In the genomic region with DNA sequence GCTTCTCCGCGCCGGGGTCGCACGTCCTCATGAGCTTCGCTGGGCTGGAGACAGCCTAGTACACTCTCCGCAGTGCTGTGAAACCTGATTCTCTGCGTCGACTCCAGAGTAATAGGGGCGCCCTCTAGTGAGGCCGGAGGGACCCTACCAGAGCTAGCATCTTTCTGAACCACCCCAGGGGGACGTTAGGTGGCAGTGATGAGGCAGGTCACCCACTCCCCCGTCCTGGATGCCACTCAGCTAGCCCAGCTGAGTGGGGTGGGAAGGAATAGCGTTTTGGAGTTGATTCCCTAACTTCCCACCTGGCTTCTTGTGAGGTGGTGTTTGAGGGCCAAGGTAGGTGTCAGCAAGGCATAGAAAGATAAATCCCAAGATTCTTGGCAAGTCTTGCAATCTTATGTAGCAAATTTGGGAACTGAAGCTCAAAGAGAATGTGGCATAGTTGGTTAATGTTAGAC, we compare ENCODE assay signal across 1 cellular context.
A peak's percentile ranks its signal among the peaks of the same experiment; 100 is the strongest.
TF ChIP-seq lines count a peak whose summit lies in the region.

No MANE protein-coding gene starts in this region.

TF ChIP-seq in HepG2, 621 proteins besides CTCF, POLR2A, EP300 and RAD21 (continued from another document and continues in another):
- TF ChIP-seq, protein P1, sequence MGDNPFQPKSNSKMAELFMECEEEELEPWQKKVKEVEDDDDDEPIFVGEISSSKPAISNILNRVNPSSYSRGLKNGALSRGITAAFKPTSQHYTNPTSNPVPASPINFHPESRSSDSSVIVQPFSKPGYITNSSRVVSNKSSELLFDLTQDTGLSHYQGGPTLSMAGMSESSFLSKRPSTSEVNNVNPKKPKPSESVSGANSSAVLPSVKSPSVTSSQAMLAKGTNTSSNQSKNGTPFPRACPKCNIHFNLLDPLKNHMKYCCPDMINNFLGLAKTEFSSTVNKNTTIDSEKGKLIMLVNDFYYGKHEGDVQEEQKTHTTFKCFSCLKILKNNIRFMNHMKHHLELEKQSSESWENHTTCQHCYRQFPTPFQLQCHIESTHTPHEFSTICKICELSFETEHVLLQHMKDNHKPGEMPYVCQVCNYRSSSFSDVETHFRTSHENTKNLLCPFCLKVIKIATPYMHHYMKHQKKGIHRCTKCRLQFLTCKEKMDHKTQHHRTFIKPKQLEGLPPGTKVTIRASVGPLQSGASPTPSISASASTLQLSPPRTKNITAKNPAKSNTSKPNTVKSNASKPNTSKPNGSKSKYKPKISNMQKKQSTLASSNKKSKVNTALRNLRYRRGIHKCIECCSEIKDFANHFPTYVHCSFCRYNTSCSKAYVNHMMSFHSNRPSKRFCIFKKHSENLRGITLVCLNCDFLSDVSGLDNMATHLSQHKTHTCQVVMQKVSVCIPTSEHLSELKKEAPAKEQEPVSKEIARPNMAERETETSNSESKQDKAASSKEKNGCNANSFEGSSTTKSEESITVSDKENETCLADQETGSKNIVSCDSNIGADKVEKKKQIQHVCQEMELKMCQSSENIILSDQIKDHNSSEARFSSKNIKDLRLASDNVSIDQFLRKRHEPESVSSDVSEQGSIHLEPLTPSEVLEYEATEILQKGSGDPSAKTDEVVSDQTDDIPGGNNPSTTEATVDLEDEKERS (CRISPR knock-in tag; IDR thresholded peaks at IDR 0.05): 0 out of 2 replicates have a peak, but pooled peaks have one; percentile 36
- TF ChIP-seq ZNF441 (CRISPR knock-in tag; IDR thresholded peaks at IDR 0.05; ENCODE audit: borderline replicate concordance): peak; percentile 53; the same call in 1 of the 2 replicates
- no peak for TF ChIP-seq ZNF17 (CRISPR knock-in tag; IDR thresholded peaks at IDR 0.05)
- TF ChIP-seq, protein P2, sequence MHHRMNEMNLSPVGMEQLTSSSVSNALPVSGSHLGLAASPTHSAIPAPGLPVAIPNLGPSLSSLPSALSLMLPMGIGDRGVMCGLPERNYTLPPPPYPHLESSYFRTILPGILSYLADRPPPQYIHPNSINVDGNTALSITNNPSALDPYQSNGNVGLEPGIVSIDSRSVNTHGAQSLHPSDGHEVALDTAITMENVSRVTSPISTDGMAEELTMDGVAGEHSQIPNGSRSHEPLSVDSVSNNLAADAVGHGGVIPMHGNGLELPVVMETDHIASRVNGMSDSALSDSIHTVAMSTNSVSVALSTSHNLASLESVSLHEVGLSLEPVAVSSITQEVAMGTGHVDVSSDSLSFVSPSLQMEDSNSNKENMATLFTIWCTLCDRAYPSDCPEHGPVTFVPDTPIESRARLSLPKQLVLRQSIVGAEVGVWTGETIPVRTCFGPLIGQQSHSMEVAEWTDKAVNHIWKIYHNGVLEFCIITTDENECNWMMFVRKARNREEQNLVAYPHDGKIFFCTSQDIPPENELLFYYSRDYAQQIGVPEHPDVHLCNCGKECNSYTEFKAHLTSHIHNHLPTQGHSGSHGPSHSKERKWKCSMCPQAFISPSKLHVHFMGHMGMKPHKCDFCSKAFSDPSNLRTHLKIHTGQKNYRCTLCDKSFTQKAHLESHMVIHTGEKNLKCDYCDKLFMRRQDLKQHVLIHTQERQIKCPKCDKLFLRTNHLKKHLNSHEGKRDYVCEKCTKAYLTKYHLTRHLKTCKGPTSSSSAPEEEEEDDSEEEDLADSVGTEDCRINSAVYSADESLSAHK (CRISPR knock-in tag; IDR thresholded peaks at IDR 0.05; ENCODE audit: borderline replicate concordance): no peak
- TF ChIP-seq GABPA (IDR thresholded peaks at IDR 0.05; ENCODE audit: low read depth, low read length): no peak
- no peak for TF ChIP-seq GABPA (CRISPR knock-in tag; IDR thresholded peaks at IDR 0.05; ENCODE audit: low read depth)
- no peak for TF ChIP-seq ZSCAN21 (CRISPR knock-in tag; IDR thresholded peaks at IDR 0.05; ENCODE audit: borderline replicate concordance)
- no peak for TF ChIP-seq ZNF703 (CRISPR knock-in tag; IDR thresholded peaks at IDR 0.05; ENCODE audit: borderline replicate concordance)
- no peak for TF ChIP-seq ZNF143 (CRISPR knock-in tag; IDR thresholded peaks at IDR 0.05)
- TF ChIP-seq GATAD1 (CRISPR knock-in tag; IDR thresholded peaks at IDR 0.05): peak; percentile 48; the same call in 1 of the 2 replicates
- TF ChIP-seq KDM5A (IDR thresholded peaks at IDR 0.05; ENCODE audit: borderline replicate concordance, low read length): no peak
- TF ChIP-seq, protein P3, sequence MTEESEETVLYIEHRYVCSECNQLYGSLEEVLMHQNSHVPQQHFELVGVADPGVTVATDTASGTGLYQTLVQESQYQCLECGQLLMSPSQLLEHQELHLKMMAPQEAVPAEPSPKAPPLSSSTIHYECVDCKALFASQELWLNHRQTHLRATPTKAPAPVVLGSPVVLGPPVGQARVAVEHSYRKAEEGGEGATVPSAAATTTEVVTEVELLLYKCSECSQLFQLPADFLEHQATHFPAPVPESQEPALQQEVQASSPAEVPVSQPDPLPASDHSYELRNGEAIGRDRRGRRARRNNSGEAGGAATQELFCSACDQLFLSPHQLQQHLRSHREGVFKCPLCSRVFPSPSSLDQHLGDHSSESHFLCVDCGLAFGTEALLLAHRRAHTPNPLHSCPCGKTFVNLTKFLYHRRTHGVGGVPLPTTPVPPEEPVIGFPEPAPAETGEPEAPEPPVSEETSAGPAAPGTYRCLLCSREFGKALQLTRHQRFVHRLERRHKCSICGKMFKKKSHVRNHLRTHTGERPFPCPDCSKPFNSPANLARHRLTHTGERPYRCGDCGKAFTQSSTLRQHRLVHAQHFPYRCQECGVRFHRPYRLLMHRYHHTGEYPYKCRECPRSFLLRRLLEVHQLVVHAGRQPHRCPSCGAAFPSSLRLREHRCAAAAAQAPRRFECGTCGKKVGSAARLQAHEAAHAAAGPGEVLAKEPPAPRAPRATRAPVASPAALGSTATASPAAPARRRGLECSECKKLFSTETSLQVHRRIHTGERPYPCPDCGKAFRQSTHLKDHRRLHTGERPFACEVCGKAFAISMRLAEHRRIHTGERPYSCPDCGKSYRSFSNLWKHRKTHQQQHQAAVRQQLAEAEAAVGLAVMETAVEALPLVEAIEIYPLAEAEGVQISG (CRISPR knock-in tag; IDR thresholded peaks at IDR 0.05): peak; percentile 52; the same call in 1 of the 2 replicates
- TF ChIP-seq ZNF234 (CRISPR knock-in tag; conservative IDR thresholded peaks at IDR 0.05): no peak
- no peak for TF ChIP-seq ZFP36L2 (CRISPR knock-in tag; IDR thresholded peaks at IDR 0.05)
- no peak for TF ChIP-seq ZNF75D (CRISPR knock-in tag; IDR thresholded peaks at IDR 0.05; ENCODE audit: borderline replicate concordance)
- no peak for TF ChIP-seq ZFP90 (CRISPR knock-in tag; IDR thresholded peaks at IDR 0.05; ENCODE audit: borderline replicate concordance)
- TF ChIP-seq KDM2A (CRISPR knock-in tag; IDR thresholded peaks at IDR 0.05; ENCODE audit: borderline replicate concordance, low read depth): peak; percentile 68; the same call in 1 of the 2 replicates
- TF ChIP-seq FOXA3 (CRISPR knock-in tag; IDR thresholded peaks at IDR 0.05): 0 out of 2 replicates have a peak, but pooled peaks have one; percentile 28
- TF ChIP-seq MYNN (CRISPR knock-in tag; IDR thresholded peaks at IDR 0.05; ENCODE audit: low read depth): no peak
- TF ChIP-seq ZFP82 (CRISPR knock-in tag; IDR thresholded peaks at IDR 0.05; ENCODE audit: borderline replicate concordance): no peak
- TF ChIP-seq SKI (IDR thresholded peaks at IDR 0.05; ENCODE audit: partially characterized antibody): no peak
- TF ChIP-seq NRL (CRISPR knock-in tag; IDR thresholded peaks at IDR 0.05; ENCODE audit: borderline replicate concordance): peak; percentile 40; the same call in 1 of the 2 replicates
- no peak; the same call in 1 of the 2 replicates for TF ChIP-seq MEIS2 (CRISPR knock-in tag; IDR thresholded peaks at IDR 0.05)
- no peak; the same call in 1 of the 2 replicates for TF ChIP-seq ETV5 (CRISPR knock-in tag; IDR thresholded peaks at IDR 0.05; ENCODE audit: borderline replicate concordance)
- peak; percentile 45; the same call in 1 of the 2 replicates for TF ChIP-seq HOXA3 (CRISPR knock-in tag; IDR thresholded peaks at IDR 0.05)
- TF ChIP-seq, protein P4, sequence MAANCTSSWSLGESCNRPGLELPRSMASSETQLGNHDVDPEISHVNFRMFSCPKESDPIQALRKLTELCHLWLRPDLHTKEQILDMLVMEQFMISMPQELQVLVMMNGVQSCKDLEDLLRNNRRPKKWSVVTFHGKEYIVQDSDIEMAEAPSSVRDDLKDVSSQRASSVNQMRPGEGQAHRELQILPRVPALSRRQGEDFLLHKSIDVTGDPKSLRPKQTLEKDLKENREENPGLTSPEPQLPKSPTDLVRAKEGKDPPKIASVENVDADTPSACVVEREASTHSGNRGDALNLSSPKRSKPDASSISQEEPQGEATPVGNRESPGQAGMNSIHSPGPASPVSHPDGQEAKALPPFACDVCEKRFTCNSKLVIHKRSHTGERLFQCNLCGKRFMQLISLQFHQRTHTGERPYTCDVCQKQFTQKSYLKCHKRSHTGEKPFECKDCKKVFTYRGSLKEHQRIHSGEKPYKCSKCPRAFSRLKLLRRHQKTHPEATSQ (CRISPR knock-in tag; IDR thresholded peaks at IDR 0.05; ENCODE audit: borderline replicate concordance): no peak
- TF ChIP-seq MTA1 (CRISPR knock-in tag; IDR thresholded peaks at IDR 0.05; ENCODE audit: borderline replicate concordance): no peak
- TF ChIP-seq TEAD3 (CRISPR knock-in tag; optimal IDR thresholded peaks at IDR 0.05; ENCODE audit: borderline replicate concordance): peak; percentile 58
- TF ChIP-seq, protein P5, sequence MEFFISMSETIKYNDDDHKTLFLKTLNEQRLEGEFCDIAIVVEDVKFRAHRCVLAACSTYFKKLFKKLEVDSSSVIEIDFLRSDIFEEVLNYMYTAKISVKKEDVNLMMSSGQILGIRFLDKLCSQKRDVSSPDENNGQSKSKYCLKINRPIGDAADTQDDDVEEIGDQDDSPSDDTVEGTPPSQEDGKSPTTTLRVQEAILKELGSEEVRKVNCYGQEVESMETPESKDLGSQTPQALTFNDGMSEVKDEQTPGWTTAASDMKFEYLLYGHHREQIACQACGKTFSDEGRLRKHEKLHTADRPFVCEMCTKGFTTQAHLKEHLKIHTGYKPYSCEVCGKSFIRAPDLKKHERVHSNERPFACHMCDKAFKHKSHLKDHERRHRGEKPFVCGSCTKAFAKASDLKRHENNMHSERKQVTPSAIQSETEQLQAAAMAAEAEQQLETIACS (CRISPR knock-in tag; IDR thresholded peaks at IDR 0.05): no peak
- peak in 1 of 2 experiments; percentile 77; a peak in 2 of 4 replicates for TF ChIP-seq KLF16 (CRISPR knock-in tag; IDR thresholded peaks at IDR 0.05)
- peak; percentile 60 for TF ChIP-seq FOSL2 (CRISPR knock-in tag; IDR thresholded peaks at IDR 0.05)
- peak; percentile 71; the same call in 1 of the 2 replicates for TF ChIP-seq ZNF792 (CRISPR knock-in tag; IDR thresholded peaks at IDR 0.05)
- TF ChIP-seq HDAC6 (IDR thresholded peaks at IDR 0.05; ENCODE audit: low read depth, low read length): no peak
- TF ChIP-seq IKZF4 (CRISPR knock-in tag; IDR thresholded peaks at IDR 0.05; ENCODE audit: borderline replicate concordance, low read depth, not compliant biosample characterization): no peak
- no peak for TF ChIP-seq MTF2 (CRISPR knock-in tag; IDR thresholded peaks at IDR 0.05; ENCODE audit: borderline replicate concordance)
- peak; percentile 70; the same call in 1 of the 2 replicates for TF ChIP-seq SPEN (CRISPR knock-in tag; IDR thresholded peaks at IDR 0.05; ENCODE audit: low read depth)
- TF ChIP-seq ARHGAP35 (CRISPR knock-in tag; IDR thresholded peaks at IDR 0.05; ENCODE audit: borderline replicate concordance): 0 out of 2 replicates have a peak, but pooled peaks have one; percentile 56
- no peak for TF ChIP-seq MIER2 (CRISPR knock-in tag; IDR thresholded peaks at IDR 0.05)
- no peak for TF ChIP-seq CCAR2 (optimal IDR thresholded peaks at IDR 0.05; ENCODE audit: low read depth, low read length)
- peak; percentile 32; the same call in 1 of the 2 replicates for TF ChIP-seq HDAC1 (CRISPR knock-in tag; IDR thresholded peaks at IDR 0.05)
- TF ChIP-seq SIX1 (CRISPR knock-in tag; IDR thresholded peaks at IDR 0.05; ENCODE audit: borderline replicate concordance): peak; percentile 97
- TF ChIP-seq HNRNPLL (IDR thresholded peaks at IDR 0.05; ENCODE audit: low read depth, low read length, poor library complexity, severe bottlenecking): no peak
- TF ChIP-seq, protein P6, sequence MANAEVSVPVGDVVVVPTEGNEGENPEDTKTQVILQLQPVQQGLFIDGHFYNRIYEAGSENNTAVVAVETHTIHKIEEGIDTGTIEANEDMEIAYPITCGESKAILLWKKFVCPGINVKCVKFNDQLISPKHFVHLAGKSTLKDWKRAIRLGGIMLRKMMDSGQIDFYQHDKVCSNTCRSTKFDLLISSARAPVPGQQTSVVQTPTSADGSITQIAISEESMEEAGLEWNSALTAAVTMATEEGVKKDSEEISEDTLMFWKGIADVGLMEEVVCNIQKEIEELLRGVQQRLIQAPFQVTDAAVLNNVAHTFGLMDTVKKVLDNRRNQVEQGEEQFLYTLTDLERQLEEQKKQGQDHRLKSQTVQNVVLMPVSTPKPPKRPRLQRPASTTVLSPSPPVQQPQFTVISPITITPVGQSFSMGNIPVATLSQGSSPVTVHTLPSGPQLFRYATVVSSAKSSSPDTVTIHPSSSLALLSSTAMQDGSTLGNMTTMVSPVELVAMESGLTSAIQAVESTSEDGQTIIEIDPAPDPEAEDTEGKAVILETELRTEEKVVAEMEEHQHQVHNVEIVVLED (CRISPR knock-in tag; IDR thresholded peaks at IDR 0.05; ENCODE audit: borderline replicate concordance): 0 out of 2 replicates have a peak, but pooled peaks have one; percentile 33
- peak; percentile 65; the same call in 1 of the 2 replicates for TF ChIP-seq ZNF350 (CRISPR knock-in tag; IDR thresholded peaks at IDR 0.05; ENCODE audit: borderline replicate concordance, low read depth)
- TF ChIP-seq ZNF260 (CRISPR knock-in tag; IDR thresholded peaks at IDR 0.05; ENCODE audit: borderline replicate concordance, low read depth): no peak
- TF ChIP-seq SRSF4 (IDR thresholded peaks at IDR 0.05; ENCODE audit: low read depth, low read length, poor library complexity, severe bottlenecking): no peak
- TF ChIP-seq, protein P7, sequence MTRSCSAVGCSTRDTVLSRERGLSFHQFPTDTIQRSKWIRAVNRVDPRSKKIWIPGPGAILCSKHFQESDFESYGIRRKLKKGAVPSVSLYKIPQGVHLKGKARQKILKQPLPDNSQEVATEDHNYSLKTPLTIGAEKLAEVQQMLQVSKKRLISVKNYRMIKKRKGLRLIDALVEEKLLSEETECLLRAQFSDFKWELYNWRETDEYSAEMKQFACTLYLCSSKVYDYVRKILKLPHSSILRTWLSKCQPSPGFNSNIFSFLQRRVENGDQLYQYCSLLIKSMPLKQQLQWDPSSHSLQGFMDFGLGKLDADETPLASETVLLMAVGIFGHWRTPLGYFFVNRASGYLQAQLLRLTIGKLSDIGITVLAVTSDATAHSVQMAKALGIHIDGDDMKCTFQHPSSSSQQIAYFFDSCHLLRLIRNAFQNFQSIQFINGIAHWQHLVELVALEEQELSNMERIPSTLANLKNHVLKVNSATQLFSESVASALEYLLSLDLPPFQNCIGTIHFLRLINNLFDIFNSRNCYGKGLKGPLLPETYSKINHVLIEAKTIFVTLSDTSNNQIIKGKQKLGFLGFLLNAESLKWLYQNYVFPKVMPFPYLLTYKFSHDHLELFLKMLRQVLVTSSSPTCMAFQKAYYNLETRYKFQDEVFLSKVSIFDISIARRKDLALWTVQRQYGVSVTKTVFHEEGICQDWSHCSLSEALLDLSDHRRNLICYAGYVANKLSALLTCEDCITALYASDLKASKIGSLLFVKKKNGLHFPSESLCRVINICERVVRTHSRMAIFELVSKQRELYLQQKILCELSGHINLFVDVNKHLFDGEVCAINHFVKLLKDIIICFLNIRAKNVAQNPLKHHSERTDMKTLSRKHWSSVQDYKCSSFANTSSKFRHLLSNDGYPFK (CRISPR knock-in tag; IDR thresholded peaks at IDR 0.05; ENCODE audit: borderline replicate concordance): no peak
